Comparison of ENCODE assay signal across 15 cellular contexts in the genomic region with DNA sequence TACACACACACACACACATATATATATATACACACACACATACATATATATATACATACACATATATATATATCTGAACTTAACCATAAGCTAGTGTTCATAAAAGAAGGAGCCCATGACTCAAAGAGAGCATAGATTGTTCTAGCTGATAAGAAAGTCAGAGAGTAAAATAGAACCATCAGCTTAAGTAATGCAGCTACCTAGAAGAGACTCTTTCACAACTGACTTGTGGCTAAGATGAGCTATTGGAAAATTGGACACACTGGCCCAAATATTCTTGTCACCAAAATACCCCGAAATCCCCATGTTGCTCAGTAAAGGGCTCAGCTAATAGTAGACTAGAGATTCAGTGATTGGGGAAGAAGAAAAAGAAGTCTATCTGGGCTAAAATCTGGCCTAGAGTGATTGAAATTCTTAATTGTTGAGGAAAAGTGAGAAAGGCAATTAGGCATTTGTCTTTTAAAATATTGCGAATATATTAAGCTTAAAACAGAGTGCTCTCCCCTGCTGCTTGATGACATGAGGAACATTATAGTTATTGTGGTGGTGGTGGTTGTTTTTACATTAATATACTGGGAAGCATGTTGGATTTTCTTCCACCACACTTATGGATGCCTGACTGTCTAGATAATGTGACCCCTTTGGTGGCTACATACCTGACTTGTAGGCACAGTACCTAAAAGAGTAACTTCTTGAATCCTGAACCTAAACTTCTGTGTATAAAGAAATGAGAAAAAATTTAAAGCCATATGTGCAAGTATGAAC. TPM values are rescaled to one million over a fixed set of nuclear protein-coding genes. Genes with fewer than 3 reads are reported as not detected.
DNase-seq lines count a peak whose midpoint lies in the region; ATAC-seq and TF ChIP-seq lines count a peak whose summit lies in the region.
"Had no signal": no experiment of that assay in that cellular context is flagged by ENCODE, and none has a peak within 500 bp of the region (broad histone marks: within the 10 kb centered on the region; RNA-seq: fewer than 3 reads in every experiment).

No MANE protein-coding gene starts in this region.

- H3K27ac ChIP-seq in CD4-positive, alpha-beta T cell (ENCODE audit: low read depth, low read length): peak overlapping the region; percentile 68

- POLR2A ChIA-PET in CD4-positive, alpha-beta T cell (lab: Charles Lee): interaction anchor here (0.7 to 2.5 kb wide), 12 partner anchors 11 to 156 kb away, joined by 3 to 28 read pairs (median 5); no protein-coding TSS in a partner anchor

- TF ChIP-seq CTCF in CD4-positive, alpha-beta T cell (IDR thresholded peaks at IDR 0.05): no peak
- TF ChIP-seq CTCF in GM12865 (IDR thresholded peaks at IDR 0.05; ENCODE audit: insufficient read depth, low read depth, low read length, missing control alignments) (no peak), type B pancreatic cell (conservative IDR thresholded peaks at IDR 0.05) (no peak), GM13976 (IDR thresholded peaks at IDR 0.05; ENCODE audit: borderline replicate concordance, control extremely low read depth, extremely low read depth, insufficient read depth, missing control alignments) (no peak)

- intact Hi-C loops in CD4-positive, alpha-beta T cell (cut with DNase I, micrococcal nuclease): no loop called here

- no peaks in the 10 kb centered on the region for H3K27me3 Mint-ChIP-seq in CD4-positive, alpha-beta T cell
- H3K27me3 Mint-ChIP-seq in T-helper 17 cell (no peaks in the 10 kb centered on the region), type B pancreatic cell (peaks cover 18% of the 10 kb centered on the region)

- H3K9me3 ChIP-seq in CD4-positive, alpha-beta T cell (ENCODE audit: control insufficient read depth, low read length): no peaks in the 10 kb centered on the region
- H3K9me3 ChIP-seq in T-helper 17 cell (ENCODE audit: control insufficient read depth, low read length, poor library complexity, severe bottlenecking): peaks cover 12% of the 10 kb centered on the region
- H3K9me3 ChIP-seq: right lobe of liver had no signal

- no peaks in the 10 kb centered on the region for H3K27me3 ChIP-seq in CD4-positive, alpha-beta T cell (ENCODE audit: control insufficient read depth, insufficient read depth, low read length)
- H3K27me3 ChIP-seq: right lobe of liver had no signal

- peak; percentile 55 for ATAC-seq in CD4-positive, alpha-beta T cell (ENCODE audit: poor library complexity)
- ATAC-seq in T-helper 17 cell: peak; percentile 56

- H3K4me1 Mint-ChIP-seq in CD4-positive, alpha-beta T cell (ENCODE audit: low read depth): peaks cover 97% of the 10 kb centered on the region
- H3K4me1 Mint-ChIP-seq in T-helper 17 cell: peaks cover 79% of the 10 kb centered on the region
- H3K4me1 Mint-ChIP-seq in type B pancreatic cell (ENCODE audit: unreplicated experiment): peaks cover 9% of the 10 kb centered on the region

- no peaks in the 10 kb centered on the region for H3K9me3 Mint-ChIP-seq in CD4-positive, alpha-beta T cell
- H3K9me3 Mint-ChIP-seq in type B pancreatic cell: no peaks in the 10 kb centered on the region
- H3K9me3 Mint-ChIP-seq: nephron had no signal

- peak overlapping the region; percentile 79 for H3K4me3 Mint-ChIP-seq in CD4-positive, alpha-beta T cell
- peak overlapping the region; percentile 83 for H3K4me3 Mint-ChIP-seq in T-helper 17 cell
- H3K4me3 Mint-ChIP-seq in type B pancreatic cell: no peak overlapping the region
- H3K4me3 Mint-ChIP-seq: nephron had no signal

- peak overlapping the region; percentile 97 for H3K27ac Mint-ChIP-seq in CD4-positive, alpha-beta T cell
- peak overlapping the region; percentile 99 for H3K27ac Mint-ChIP-seq in T-helper 17 cell
- no peak overlapping the region for H3K27ac Mint-ChIP-seq in type B pancreatic cell
- H3K27ac Mint-ChIP-seq: nephron had no signal

- DNase-seq in CD4-positive, alpha-beta T cell: no peak
- DNase-seq in GM12865 (ENCODE audit: low read depth) (peak; percentile 33), T-helper 17 cell (no peak), iris pigment epithelial cell (ENCODE audit: low read depth) (peak; percentile 84), type B pancreatic cell (ENCODE audit: extremely low spot score, unreplicated experiment) (no peak), GM13976 (ENCODE audit: low spot score) (no peak), ACHN (no peak)
- DNase-seq: amniotic stem cell, NCI-H1417 treated with DMSO at 0.1 percent for 48 hours, NCI-H748 treated with DMSO at 0.1 percent for 48 hours, substantia nigra had no signal

- in situ Hi-C loops in GM13976 (cut with MboI; ENCODE audit: low sequenced_read_pairs, unreplicated experiment) (no loop called here), ACHN (cut with HindIII; ENCODE audit: low pct_ligation_motif_present, low pct_unique_long_range_greater_than_20kb, low sequenced_read_pairs) (no loop called here)

- CTCF ChIA-PET in CD4-positive, alpha-beta T cell (lab: Charles Lee): interaction anchor here (0.8 to 1.8 kb wide), 8 partner anchors 11 to 86 kb away, joined by 3 to 6 read pairs (median 4); no protein-coding TSS in a partner anchor

- peak overlapping the region; percentile 70 for H3K4me3 ChIP-seq in GM12865 (ENCODE audit: low read depth, low read length)
- H3K4me3 ChIP-seq: right lobe of liver had no signal

- peaks cover 65% of the 10 kb centered on the region for H3K36me3 Mint-ChIP-seq in CD4-positive, alpha-beta T cell (ENCODE audit: low read depth)
- peaks cover 24% of the 10 kb centered on the region for H3K36me3 Mint-ChIP-seq in T-helper 17 cell (ENCODE audit: low read depth)
- no peaks in the 10 kb centered on the region for H3K36me3 Mint-ChIP-seq in type B pancreatic cell

RNA-seq across cellular contexts. Expression of gene SLAMF1, which starts 6.3 kb away (rescaled TPM):
- 10 to 100 TPM; 39.4 to 39.8 TPM for total RNA-seq in CD4-positive, alpha-beta T cell
- total RNA-seq in T-helper 17 cell (10 to 100 TPM; 67.8 to 70.6 TPM), type B pancreatic cell (ENCODE audit: low replicate concordance) (not detected in 2 replicates)
- total RNA-seq: H4, kidney epithelial cell had no signal

Comparison
In these comparisons a context has a peak if more than half of its experiments do, and no peak if none do; other contexts are left out.
1. DNase-seq: peak in GM12865 (single experiment) and iris pigment epithelial cell (single experiment); none in CD4-positive, alpha-beta T cell (0 of 10), T-helper 17 cell (0 of 3), type B pancreatic cell (single experiment), GM13976 (single experiment) and ACHN (single experiment).
2. RNA of gene SLAMF1, which starts 6.3 kb away (total RNA-seq): 67.8 to 70.6 TPM in T-helper 17 cell and 39.4 to 39.8 TPM in CD4-positive, alpha-beta T cell; not detected in type B pancreatic cell; every median in the first group is over 10 times any median in the second.